Comparison of ENCODE assay signal across 23 cellular contexts in genomic region chr11:23974046-23974445, GRCh38.
DNase-seq lines count a peak whose midpoint lies in the region; ATAC-seq, FAIRE-seq and TF ChIP-seq lines count a peak whose summit lies in the region.
"Had no signal": no experiment of that assay in that cellular context is flagged by ENCODE, and none has a peak within 500 bp of the region (broad histone marks: within the 10 kb centered on the region; RNA-seq: fewer than 3 reads in every experiment).

No MANE protein-coding gene starts in this region.

- CTCF ChIA-PET in Caco-2 (lab: Charles Lee) (no interaction called here), T-cell (lab: Charles Lee) (no interaction called here)

- peak overlapping the region; percentile 7 for H2BK5ac ChIP-seq in mesendoderm (ENCODE audit: low read length)

- no peak overlapping the region for H3K4me2 ChIP-seq in astrocyte (ENCODE audit: low read length)
- no peak overlapping the region for H3K4me2 ChIP-seq in mesendoderm (ENCODE audit: low read length)
- H3K4me2 ChIP-seq: BLaER1 treated with 17β-estradiol and CSF1 and Interleukin-3, amounts not matched to agents 10 nM and 100 nM had no signal

- H3K4me1 Mint-ChIP-seq in Caco-2 (ENCODE audit: low read depth, unreplicated experiment) = peaks cover 40% of the 10 kb centered on the region
- H3K4me1 Mint-ChIP-seq in HFFc6 (ENCODE audit: low read depth) = peaks cover 55% of the 10 kb centered on the region
- H3K4me1 Mint-ChIP-seq in astrocyte (ENCODE audit: low read depth, unreplicated experiment) = peaks cover 25% of the 10 kb centered on the region
- no peaks in the 10 kb centered on the region for H3K4me1 Mint-ChIP-seq in T-cell
- H3K4me1 Mint-ChIP-seq: CD4-positive, alpha-beta memory T cell had no signal

- ATAC-seq in T-cell (replicated peaks in 1 of 4) = no peak
- ATAC-seq: HepG2 had no signal

- H3K56ac ChIP-seq in mesendoderm (ENCODE audit: low read length) = no peak overlapping the region

- peak overlapping the region; percentile 54 for H2BK120ac ChIP-seq in mesendoderm (ENCODE audit: low read depth, low read length)

- H3K27me3 Mint-ChIP-seq in Caco-2 (ENCODE audit: insufficient read depth, unreplicated experiment) (no peaks in the 10 kb centered on the region), HFFc6 (ENCODE audit: insufficient read depth) (no peaks in the 10 kb centered on the region), astrocyte (ENCODE audit: low read depth, unreplicated experiment) (no peaks in the 10 kb centered on the region), T-cell (no peaks in the 10 kb centered on the region)
- H3K27me3 Mint-ChIP-seq: CD4-positive, alpha-beta memory T cell had no signal

- H4K8ac ChIP-seq in mesendoderm (ENCODE audit: low read depth, low read length) = no peak overlapping the region

- H3K9me3 Mint-ChIP-seq in Caco-2 (ENCODE audit: unreplicated experiment) (peaks cover 58% of the 10 kb centered on the region), HFFc6 (no peaks in the 10 kb centered on the region), astrocyte (ENCODE audit: unreplicated experiment) (no peaks in the 10 kb centered on the region), T-cell (peaks cover 4 to 8% (median 7%) of the 10 kb centered on the region in 3 donors)

- TF ChIP-seq CTCF in Caco-2 (IDR thresholded peaks at IDR 0.05; ENCODE audit: insufficient read depth in 1 of 2, low read depth in 1 of 2, low read length in 1 of 2, severe bottlenecking in 1 of 2, unreplicated experiment in 1 of 2) = no peak
- TF ChIP-seq CTCF in HFFc6 (IDR thresholded peaks at IDR 0.05) = no peak
- TF ChIP-seq CTCF in astrocyte (IDR thresholded peaks at IDR 0.05; ENCODE audit: insufficient read depth, low read depth, low read length) = no peak

- H3K36me3 ChIP-seq in Caco-2 (ENCODE audit: control insufficient read depth, insufficient read depth, low read length) (no peaks in the 10 kb centered on the region), astrocyte (ENCODE audit: insufficient read depth, low read length) (no peaks in the 10 kb centered on the region), mesendoderm (ENCODE audit: control insufficient read depth, insufficient read depth, low read length) (no peaks in the 10 kb centered on the region)
- H3K36me3 ChIP-seq: BLaER1 treated with 17β-estradiol and CSF1 and Interleukin-3, amounts not matched to agents 10 nM and 100 nM had no signal

- intact Hi-C loops in Caco-2 (cut with micrococcal nuclease; ENCODE audit: unreplicated experiment) = loop anchor here (5.0 kb wide), 1 partner anchor 118 kb away; no protein-coding TSS in a partner anchor

- H2AK5ac ChIP-seq in mesendoderm (ENCODE audit: low read length) = no peak overlapping the region

- BruUV-seq in Caco-2 (replicated peaks; lab: Mats Ljungman, UMichigan) = no TSS peak

- H3K4me3 Mint-ChIP-seq in Caco-2 (ENCODE audit: unreplicated experiment) = peak overlapping the region; percentile 32
- no peak overlapping the region for H3K4me3 Mint-ChIP-seq in HFFc6
- no peak overlapping the region for H3K4me3 Mint-ChIP-seq in astrocyte (ENCODE audit: unreplicated experiment)
- no peak overlapping the region for H3K4me3 Mint-ChIP-seq in T-cell
- H3K4me3 Mint-ChIP-seq: CD4-positive, alpha-beta memory T cell had no signal

- peaks cover 2% of the 10 kb centered on the region; the same call in 1 of the 2 replicates for H3K9me3 ChIP-seq in Caco-2
- H3K9me3 ChIP-seq in astrocyte (ENCODE audit: insufficient read depth, low read depth, low read length) = no peaks in the 10 kb centered on the region
- H3K9me3 ChIP-seq: BLaER1 treated with 17β-estradiol and CSF1 and Interleukin-3, amounts not matched to agents 10 nM and 100 nM had no signal

- H3K36me3 Mint-ChIP-seq in Caco-2 (ENCODE audit: insufficient read depth, unreplicated experiment) = peaks cover 4% of the 10 kb centered on the region
- H3K36me3 Mint-ChIP-seq in HFFc6 (ENCODE audit: low read depth) = no peaks in the 10 kb centered on the region
- no peaks in the 10 kb centered on the region for H3K36me3 Mint-ChIP-seq in astrocyte (ENCODE audit: low read depth, unreplicated experiment)
- H3K36me3 Mint-ChIP-seq in T-cell = no peaks in the 10 kb centered on the region
- H3K36me3 Mint-ChIP-seq: CD4-positive, alpha-beta memory T cell had no signal

- no peak overlapping the region for H3K18ac ChIP-seq in mesendoderm (ENCODE audit: low read length)

- FAIRE-seq in astrocyte (lab: Jason Lieb, UNC) = no peak
- no peak for FAIRE-seq in frontal cortex (lab: Jason Lieb, UNC)
- FAIRE-seq: G401.6, GM12892, HepG2 had no signal

- H3K4me3 ChIP-seq in Caco-2 (ENCODE audit: low read depth, low read length) = no peak overlapping the region
- H3K4me3 ChIP-seq in astrocyte (ENCODE audit: insufficient read depth, low read depth, low read length) = no peak overlapping the region
- no peak overlapping the region for H3K4me3 ChIP-seq in mesendoderm (ENCODE audit: low read length)
- H3K4me3 ChIP-seq: BLaER1 treated with 17β-estradiol and CSF1 and Interleukin-3, amounts not matched to agents 10 nM and 100 nM had no signal

- H3K27ac Mint-ChIP-seq in Caco-2 (ENCODE audit: unreplicated experiment) (peak overlapping the region; percentile 76), HFFc6 (peak overlapping the region; percentile 20; the same call in 1 of the 2 replicates), astrocyte (ENCODE audit: unreplicated experiment) (peak overlapping the region; percentile 6), T-cell (no peak overlapping the region)
- H3K27ac Mint-ChIP-seq: CD4-positive, alpha-beta memory T cell had no signal

- WGBS in mesendoderm (ENCODE audit: extremely low coverage, insufficient coverage, low lambda C conversion rate) = no CpG with 5 or more reads among the region's 3 CpGs

- H3K27ac ChIP-seq in astrocyte (ENCODE audit: low read depth, low read length) = no peak overlapping the region
- H3K27ac ChIP-seq in mesendoderm (ENCODE audit: low read depth, low read length) = no peak overlapping the region
- H3K27ac ChIP-seq: BLaER1 treated with 17β-estradiol and CSF1 and Interleukin-3, amounts not matched to agents 10 nM and 100 nM had no signal

- H3K23ac ChIP-seq in mesendoderm (ENCODE audit: low read length) = no peak overlapping the region

- no peak overlapping the region for H4K5ac ChIP-seq in mesendoderm (ENCODE audit: low read length)

- no peak overlapping the region for H3K4ac ChIP-seq in mesendoderm (ENCODE audit: low read depth, low read length)

- H2AFZ ChIP-seq in astrocyte (ENCODE audit: low read depth, low read length) = no peak overlapping the region

- no peak overlapping the region for H2BK15ac ChIP-seq in mesendoderm (replicated peaks; ENCODE audit: low read depth)

- no peaks in the 10 kb centered on the region for H4K20me1 ChIP-seq in astrocyte (ENCODE audit: insufficient read depth, low read length)
- H4K20me1 ChIP-seq: BLaER1 treated with 17β-estradiol and CSF1 and Interleukin-3, amounts not matched to agents 10 nM and 100 nM had no signal

- no peaks in the 10 kb centered on the region for H3K27me3 ChIP-seq in Caco-2 (replicated peaks; ENCODE audit: control insufficient read depth, insufficient read depth, low read length)
- no peaks in the 10 kb centered on the region for H3K27me3 ChIP-seq in astrocyte (ENCODE audit: insufficient read depth, low read length)
- no peaks in the 10 kb centered on the region for H3K27me3 ChIP-seq in mesendoderm (ENCODE audit: insufficient read depth, low read length, poor library complexity)
- H3K27me3 ChIP-seq: BLaER1 treated with 17β-estradiol and CSF1 and Interleukin-3, amounts not matched to agents 10 nM and 100 nM had no signal

- H3K9ac ChIP-seq in astrocyte (ENCODE audit: low read length) (no peak overlapping the region), mesendoderm (ENCODE audit: low read length) (no peak overlapping the region)
- H3K9ac ChIP-seq: BLaER1 treated with 17β-estradiol and CSF1 and Interleukin-3, amounts not matched to agents 10 nM and 100 nM had no signal

- POLR2A ChIA-PET in Caco-2 (lab: Charles Lee) (no interaction called here), T-cell (lab: Charles Lee) (interaction anchor here in 1 of 2 donors (0.7 kb wide), 1 partner anchor 23 kb away, joined by 3 read pairs; no protein-coding TSS in a partner anchor)

- no peak for DNase-seq in Caco-2
- no peak for DNase-seq in HFFc6
- peak; percentile 32 for DNase-seq in astrocyte (ENCODE audit: low read depth)
- no peak for DNase-seq in mesendoderm
- no peak for DNase-seq in NCI-H2081 (lab: John Stamatoyannopoulos, UW)
- no peak for DNase-seq in frontal cortex (ENCODE audit: low spot score in 2 of 2)
- no peak for DNase-seq in T-cell
- DNase-seq in NCI-H2029 treated with DMSO at 0.1 percent for 48 hours (lab: John Stamatoyannopoulos, UW) = no peak
- DNase-seq: 8988T; CD4-positive, alpha-beta memory T cell; DND-41; GOT3; KBM-7; MM.1S; NCI-H1048; NCI-H1417 treated with DMSO at 0.1 percent for 48 hours; NCI-H187; NCI-H446; Right ventricle myocardium superior had no signal

- H3K79me2 ChIP-seq in astrocyte (ENCODE audit: insufficient read depth, low read length) (no peaks in the 10 kb centered on the region), mesendoderm (ENCODE audit: control insufficient read depth, insufficient read depth, low read length) (no peaks in the 10 kb centered on the region)

- peaks cover 44% of the 10 kb centered on the region for H3K4me1 ChIP-seq in Caco-2
- H3K4me1 ChIP-seq in astrocyte (ENCODE audit: insufficient read depth, low read length) = peaks cover 17% of the 10 kb centered on the region
- no peaks in the 10 kb centered on the region for H3K4me1 ChIP-seq in mesendoderm (ENCODE audit: control insufficient read depth, low read depth, low read length)

- no peaks in the 10 kb centered on the region for H3K79me1 ChIP-seq in mesendoderm (ENCODE audit: low read length)

Comparison
In these comparisons a context has a peak if more than half of its experiments do, and no peak if none do; other contexts are left out.
1. H3K27ac Mint-ChIP-seq: peak in Caco-2 (single experiment), HFFc6 (single experiment) and astrocyte (single experiment); none in T-cell (0 of 2).